In genomic region chr5:132687995-132688394, GRCh38 we compare ENCODE assay signal across 10 cellular contexts. TPM values are rescaled to one million over a fixed set of nuclear protein-coding genes. Genes with fewer than 3 reads are reported as not detected.
A peak's percentile ranks its signal among the peaks of the same experiment; 100 is the strongest.
DNase-seq lines count a peak whose midpoint lies in the region; ATAC-seq, FAIRE-seq and TF ChIP-seq lines count a peak whose summit lies in the region.
"Had no signal": no experiment of that assay in that cellular context is flagged by ENCODE, and none has a peak within 500 bp of the region (broad histone marks: within the 10 kb centered on the region; RNA-seq: fewer than 3 reads in every experiment).

No MANE protein-coding gene starts in this region.

- H3K4me1 ChIP-seq in HepG2 (ENCODE audit: insufficient read depth, low read length) = no peaks in the 10 kb centered on the region

- no peak overlapping the region for H3K4me3 Mint-ChIP-seq in activated CD4-positive, alpha-beta memory T cell treated with anti-CD3 and anti-CD28 coated beads, Interleukin-2, amount 10 ng/mL, durations not matched to agents 7 days and 5 days

- no peak for ATAC-seq in HepG2

- no peaks in the 10 kb centered on the region for H3K9me3 ChIP-seq in HepG2 (ENCODE audit: low read length)

- FAIRE-seq in HepG2 (lab: Jason Lieb, UNC) = no peak
- FAIRE-seq: A204.1 had no signal

- in situ Hi-C loops in HepG2 (cut with HindIII; ENCODE audit: extremely low pct_ligation_motif_present, low pct_unique_long_range_greater_than_20kb) = no loop called here

- H3K27me3 ChIP-seq in HepG2 (ENCODE audit: control insufficient read depth in 1 of 2, insufficient read depth in 2 of 2, low read length in 2 of 2) = no peaks in the 10 kb centered on the region
- H3K27me3 ChIP-seq: hepatocyte had no signal

- H3K4me3 ChIP-seq in HepG2 (replicated peaks in 1 of 3; ENCODE audit: insufficient read depth in 1 of 3, low read depth in 2 of 3, low read length in 3 of 3) = no peak overlapping the region
- H3K4me3 ChIP-seq: hepatocyte had no signal

- POLR2A ChIA-PET in activated CD4-positive, alpha-beta memory T cell treated with anti-CD3 and anti-CD28 coated beads, Interleukin-2, amount 10 ng/mL, durations not matched to agents 7 days and 5 days (lab: Charles Lee) = interaction anchor here (1.0 to 2.6 kb wide), 9 partner anchors 9 to 190 kb away, joined by 3 to 16 read pairs (median 3); partner anchors contain the start of genes CCNI2, IL13 and IL4
- POLR2A ChIA-PET in HepG2 (lab: Yijun Ruan, JAX) = no interaction called here

- no peak overlapping the region for H2AFZ ChIP-seq in HepG2 (ENCODE audit: low read length)
- H2AFZ ChIP-seq: hepatocyte had no signal

- no peak overlapping the region for H3K4me2 ChIP-seq in HepG2 (ENCODE audit: low read depth, low read length)
- H3K4me2 ChIP-seq: hepatocyte had no signal

- H3K27me3 Mint-ChIP-seq in activated CD4-positive, alpha-beta memory T cell treated with anti-CD3 and anti-CD28 coated beads, Interleukin-2, amount 10 ng/mL, durations not matched to agents 7 days and 5 days = peaks cover 4% of the 10 kb centered on the region

- intact Hi-C loops in HepG2 (cut with micrococcal nuclease; ENCODE audit: unreplicated experiment) = no loop called here

- H3K4me1 Mint-ChIP-seq in activated CD4-positive, alpha-beta memory T cell treated with anti-CD3 and anti-CD28 coated beads, Interleukin-2, amount 10 ng/mL, durations not matched to agents 7 days and 5 days = peaks cover 55% of the 10 kb centered on the region

- TF ChIP-seq POLR2A in HepG2 (IDR thresholded peaks at IDR 0.05; ENCODE audit: insufficient read depth in 1 of 2, low read depth in 2 of 2, low read length in 2 of 2) = no peak

- TF ChIP-seq RAD21 in HepG2 (CRISPR knock-in tag; IDR thresholded peaks at IDR 0.05) = no peak

- peak overlapping the region; percentile 83 for H3K27ac Mint-ChIP-seq in activated CD4-positive, alpha-beta memory T cell treated with anti-CD3 and anti-CD28 coated beads, Interleukin-2, amount 10 ng/mL, durations not matched to agents 7 days and 5 days

- no peaks in the 10 kb centered on the region for H3K36me3 ChIP-seq in HepG2 (replicated peaks in 1 of 2; ENCODE audit: control insufficient read depth in 1 of 2, insufficient read depth in 2 of 2, low read length in 2 of 2)

- no peak for TF ChIP-seq CTCF in HepG2 (CRISPR knock-in tag; IDR thresholded peaks at IDR 0.05)

- H3K9me3 Mint-ChIP-seq in activated CD4-positive, alpha-beta memory T cell treated with anti-CD3 and anti-CD28 coated beads, Interleukin-2, amount 10 ng/mL, durations not matched to agents 7 days and 5 days = no peaks in the 10 kb centered on the region

- no peaks in the 10 kb centered on the region for H3K79me2 ChIP-seq in HepG2 (ENCODE audit: insufficient read depth, low read length)
- H3K79me2 ChIP-seq: hepatocyte had no signal

- H3K9ac ChIP-seq in HepG2 (ENCODE audit: insufficient read depth, low read depth, low read length) = no peak overlapping the region

- H4K20me1 ChIP-seq in HepG2 (ENCODE audit: insufficient read depth, low read length) = no peaks in the 10 kb centered on the region

- BruUV-seq in HepG2 (replicated peaks; lab: Mats Ljungman, UMichigan) = no TSS peak

- TF ChIP-seq EP300 in HepG2 (IDR thresholded peaks at IDR 0.05; ENCODE audit: low read depth in 2 of 2, low read length in 2 of 2) (no peak), HepG2 (CRISPR knock-in tag; IDR thresholded peaks at IDR 0.05; ENCODE audit: borderline replicate concordance) (no peak)

- 76% methylated on average over 5 of the region's 5 CpGs for WGBS in HepG2 (ENCODE audit: low lambda C conversion rate)

- CTCF ChIA-PET in activated CD4-positive, alpha-beta memory T cell treated with anti-CD3 and anti-CD28 coated beads, Interleukin-2, amount 10 ng/mL, durations not matched to agents 7 days and 5 days (lab: Charles Lee) = interaction anchor here (1.4 kb wide), 1 partner anchor 59 kb away, joined by 3 read pairs; the partner anchor contains the start of gene CCNI2
- CTCF ChIA-PET in HepG2 (lab: Yijun Ruan, JAX; ENCODE audit: low intra/inter-chr PET ratio, low total read pairs) = no interaction called here

- H3K36me3 Mint-ChIP-seq in activated CD4-positive, alpha-beta memory T cell treated with anti-CD3 and anti-CD28 coated beads, Interleukin-2, amount 10 ng/mL, durations not matched to agents 7 days and 5 days (ENCODE audit: low read depth) = peaks cover 13% of the 10 kb centered on the region

- H3K27ac ChIP-seq in HepG2 (ENCODE audit: extremely low read length, insufficient read depth, low read length) = no peak overlapping the region
- H3K27ac ChIP-seq: hepatocyte had no signal

- peak; percentile 61 for DNase-seq in activated CD8-positive, alpha-beta memory T cell treated with anti-CD3 and anti-CD28 coated beads for 24 hours
- no peak for DNase-seq in activated CD8-positive, alpha-beta memory T cell treated with anti-CD3 and anti-CD28 coated beads, Interleukin-2, amount 50 U/mL, for 48 hours
- DNase-seq in activated CD4-positive, alpha-beta memory T cell treated with anti-CD3 and anti-CD28 coated beads, Interleukin-2, amount 10 ng/mL, durations not matched to agents 7 days and 5 days = peak; percentile 63
- DNase-seq in stimulated activated CD8-positive, alpha-beta memory T cell treated with anti-CD3 and anti-CD28 coated beads, Interleukin-12 subunit alpha, Interleukin-12 subunit beta, amount 100 ng/mL, for 1 hour (ENCODE audit: low read depth) = peak; percentile 25
- DNase-seq in HepG2 (ENCODE audit: low spot score) (no peak), NCI-H1694 (lab: John Stamatoyannopoulos, UW) (no peak)
- DNase-seq: midbrain, NCI-H510A treated with DMSO at 0.1 percent for 48 hours had no signal

RNA-seq across cellular contexts. Expression of gene IL4, which starts 14.2 kb away (rescaled TPM):
- total RNA-seq in activated CD4-positive, alpha-beta memory T cell treated with anti-CD3 and anti-CD28 coated beads, Interleukin-2, amount 10 ng/mL, durations not matched to agents 7 days and 5 days = 10 to 100 TPM in 1 of 2 experiments, 1 to 10 TPM in 1; 7.4 to 12.6 TPM
- not detected in 2 replicates for total RNA-seq in HepG2 (2016; rRNA removed; fragmentation: Illumina TruSeq; extraction: Trizol)
- not detected in 2 replicates for total RNA-seq in HepG2 (2016; cell fraction: cytosol; rRNA removed; fragmentation: Illumina TruSeq; extraction: Trizol; ENCODE audit: low read depth)
- not detected in 2 replicates for total RNA-seq in HepG2 (2016; cell fraction: insoluble cytoplasmic fraction; rRNA removed; fragmentation: Illumina TruSeq; extraction: Trizol)
- total RNA-seq in HepG2 (2016; cell fraction: membrane; rRNA removed; fragmentation: Illumina TruSeq; extraction: Trizol) = not detected in 2 replicates
- not detected in 2 replicates for total RNA-seq in HepG2 (2016; cell fraction: nucleus; rRNA removed; fragmentation: Illumina TruSeq; extraction: Trizol)
- polyA plus RNA-seq in HepG2 (2011; rRNA removed) = not detected in 2 replicates
- polyA plus RNA-seq in HepG2 (2011; cell fraction: cytosol; rRNA removed) = not detected in 2 replicates
- polyA plus RNA-seq in HepG2 (2011; cell fraction: nucleus; rRNA removed) = not detected in 2 replicates
- not detected in 2 replicates for polyA plus RNA-seq in HepG2 (2012)
- polyA plus RNA-seq in HepG2 (2016; cell fraction: cytosol; fragmentation: Illumina TruSeq; extraction: Trizol; ENCODE audit: low read depth) = not detected in 2 replicates
- polyA plus RNA-seq in HepG2 (2016; cell fraction: insoluble cytoplasmic fraction; fragmentation: Illumina TruSeq; extraction: Trizol; ENCODE audit: low read depth) = not detected in 2 replicates
- not detected in 2 replicates for polyA plus RNA-seq in HepG2 (2016; cell fraction: membrane; fragmentation: Illumina TruSeq; extraction: Trizol; ENCODE audit: low read depth)
- not detected in 2 replicates for polyA plus RNA-seq in HepG2 (2016; cell fraction: nucleus; fragmentation: Illumina TruSeq; extraction: Trizol; ENCODE audit: insufficient read depth, low read depth)
- not detected in 2 replicates for polyA minus RNA-seq in HepG2 (2011; rRNA and poly(A)+ RNA removed; ENCODE audit: low replicate concordance)
- polyA minus RNA-seq in HepG2 (2011; cell fraction: cytosol; rRNA and poly(A)+ RNA removed) = not detected in 2 replicates
- polyA minus RNA-seq in HepG2 (2011; cell fraction: nucleus; rRNA and poly(A)+ RNA removed) = not detected in 2 replicates
- total RNA-seq: hepatocyte had no signal
- polyA plus RNA-seq: hepatocyte had no signal

RNA-seq across cellular contexts. Expression of gene IL13, which starts 30.0 kb away (rescaled TPM):
- 10 to 100 TPM; 32.9 to 36.6 TPM for total RNA-seq in activated CD4-positive, alpha-beta memory T cell treated with anti-CD3 and anti-CD28 coated beads, Interleukin-2, amount 10 ng/mL, durations not matched to agents 7 days and 5 days
- not detected in 2 replicates for total RNA-seq in HepG2 (2016; rRNA removed; fragmentation: Illumina TruSeq; extraction: Trizol)
- total RNA-seq in HepG2 (2016; cell fraction: cytosol; rRNA removed; fragmentation: Illumina TruSeq; extraction: Trizol; ENCODE audit: low read depth) = not detected in 2 replicates
- total RNA-seq in HepG2 (2016; cell fraction: insoluble cytoplasmic fraction; rRNA removed; fragmentation: Illumina TruSeq; extraction: Trizol) = not detected in 2 replicates
- not detected in 2 replicates for total RNA-seq in HepG2 (2016; cell fraction: membrane; rRNA removed; fragmentation: Illumina TruSeq; extraction: Trizol)
- total RNA-seq in HepG2 (2016; cell fraction: nucleus; rRNA removed; fragmentation: Illumina TruSeq; extraction: Trizol) = not detected in 2 replicates
- 0.05 TPM in 1 of 2 replicates, not detected in the other for polyA plus RNA-seq in HepG2 (2011; rRNA removed)
- polyA plus RNA-seq in HepG2 (2011; cell fraction: cytosol; rRNA removed) = 0.06 TPM in 1 of 2 replicates, not detected in the other
- 0.09 and 0.14 TPM in 2 replicates for polyA plus RNA-seq in HepG2 (2011; cell fraction: nucleus; rRNA removed)
- not detected in 2 replicates for polyA plus RNA-seq in HepG2 (2012)
- not detected in 2 replicates for polyA plus RNA-seq in HepG2 (2016; cell fraction: cytosol; fragmentation: Illumina TruSeq; extraction: Trizol; ENCODE audit: low read depth)
- not detected in 2 replicates for polyA plus RNA-seq in HepG2 (2016; cell fraction: insoluble cytoplasmic fraction; fragmentation: Illumina TruSeq; extraction: Trizol; ENCODE audit: low read depth)
- polyA plus RNA-seq in HepG2 (2016; cell fraction: membrane; fragmentation: Illumina TruSeq; extraction: Trizol; ENCODE audit: low read depth) = not detected in 2 replicates
- polyA plus RNA-seq in HepG2 (2016; cell fraction: nucleus; fragmentation: Illumina TruSeq; extraction: Trizol; ENCODE audit: insufficient read depth, low read depth) = not detected in 2 replicates
- 1.0 TPM in 1 of 2 replicates, not detected in the other for polyA minus RNA-seq in HepG2 (2011; rRNA and poly(A)+ RNA removed; ENCODE audit: low replicate concordance)
- polyA minus RNA-seq in HepG2 (2011; cell fraction: cytosol; rRNA and poly(A)+ RNA removed) = not detected in 2 replicates
- not detected in 2 replicates for polyA minus RNA-seq in HepG2 (2011; cell fraction: nucleus; rRNA and poly(A)+ RNA removed)
- total RNA-seq: hepatocyte had no signal
- polyA plus RNA-seq: hepatocyte had no signal

RNA-seq across cellular contexts. Expression of gene KIF3A, which starts 49.4 kb away (rescaled TPM):
- total RNA-seq in activated CD4-positive, alpha-beta memory T cell treated with anti-CD3 and anti-CD28 coated beads, Interleukin-2, amount 10 ng/mL, durations not matched to agents 7 days and 5 days = 10 to 100 TPM; 16.2 to 19.3 TPM
- total RNA-seq in HepG2 (2016; rRNA removed; fragmentation: Illumina TruSeq; extraction: Trizol) = 8.4 and 11.3 TPM in 2 replicates
- total RNA-seq in HepG2 (2016; cell fraction: cytosol; rRNA removed; fragmentation: Illumina TruSeq; extraction: Trizol; ENCODE audit: low read depth) = 2.8 and 3.1 TPM in 2 replicates
- 7.5 and 11.1 TPM in 2 replicates for total RNA-seq in HepG2 (2016; cell fraction: insoluble cytoplasmic fraction; rRNA removed; fragmentation: Illumina TruSeq; extraction: Trizol)
- 1.5 and 2.4 TPM in 2 replicates for total RNA-seq in HepG2 (2016; cell fraction: membrane; rRNA removed; fragmentation: Illumina TruSeq; extraction: Trizol)
- total RNA-seq in HepG2 (2016; cell fraction: nucleus; rRNA removed; fragmentation: Illumina TruSeq; extraction: Trizol) = 7.2 and 8.7 TPM in 2 replicates
- 2.3 TPM in 2 replicates for polyA plus RNA-seq in HepG2 (2011; rRNA removed)
- polyA plus RNA-seq in HepG2 (2011; cell fraction: cytosol; rRNA removed) = 0.91 and 1.5 TPM in 2 replicates
- polyA plus RNA-seq in HepG2 (2011; cell fraction: nucleus; rRNA removed) = 2.0 and 3.9 TPM in 2 replicates
- polyA plus RNA-seq in HepG2 (2012) = 3.5 and 4.3 TPM in 2 replicates
- 0.07 and 0.16 TPM in 2 replicates for polyA plus RNA-seq in HepG2 (2016; cell fraction: cytosol; fragmentation: Illumina TruSeq; extraction: Trizol; ENCODE audit: low read depth)
- 5.7 and 6.8 TPM in 2 replicates for polyA plus RNA-seq in HepG2 (2016; cell fraction: insoluble cytoplasmic fraction; fragmentation: Illumina TruSeq; extraction: Trizol; ENCODE audit: low read depth)
- polyA plus RNA-seq in HepG2 (2016; cell fraction: membrane; fragmentation: Illumina TruSeq; extraction: Trizol; ENCODE audit: low read depth) = 0.19 and 0.44 TPM in 2 replicates
- 7.8 and 14.1 TPM in 2 replicates for polyA plus RNA-seq in HepG2 (2016; cell fraction: nucleus; fragmentation: Illumina TruSeq; extraction: Trizol; ENCODE audit: insufficient read depth, low read depth)
- polyA minus RNA-seq in HepG2 (2011; rRNA and poly(A)+ RNA removed; ENCODE audit: low replicate concordance) = 0.86 and 1.3 TPM in 2 replicates
- 1.4 and 4.2 TPM in 2 replicates for polyA minus RNA-seq in HepG2 (2011; cell fraction: cytosol; rRNA and poly(A)+ RNA removed)
- polyA minus RNA-seq in HepG2 (2011; cell fraction: nucleus; rRNA and poly(A)+ RNA removed) = 9.7 TPM in 2 replicates

RNA-seq across cellular contexts. Expression of gene CCNI2, which starts 59.2 kb away (rescaled TPM):
- total RNA-seq in activated CD4-positive, alpha-beta memory T cell treated with anti-CD3 and anti-CD28 coated beads, Interleukin-2, amount 10 ng/mL, durations not matched to agents 7 days and 5 days = 1 to 10 TPM; 6.4 to 6.7 TPM
- total RNA-seq in HepG2 (2016; rRNA removed; fragmentation: Illumina TruSeq; extraction: Trizol) = not detected in 2 replicates
- not detected in 2 replicates for total RNA-seq in HepG2 (2016; cell fraction: cytosol; rRNA removed; fragmentation: Illumina TruSeq; extraction: Trizol; ENCODE audit: low read depth)
- total RNA-seq in HepG2 (2016; cell fraction: insoluble cytoplasmic fraction; rRNA removed; fragmentation: Illumina TruSeq; extraction: Trizol) = not detected in 2 replicates
- not detected in 2 replicates for total RNA-seq in HepG2 (2016; cell fraction: membrane; rRNA removed; fragmentation: Illumina TruSeq; extraction: Trizol)
- not detected in 2 replicates for total RNA-seq in HepG2 (2016; cell fraction: nucleus; rRNA removed; fragmentation: Illumina TruSeq; extraction: Trizol)
- 0.03 TPM in 1 of 2 replicates, not detected in the other for polyA plus RNA-seq in HepG2 (2011; rRNA removed)
- polyA plus RNA-seq in HepG2 (2011; cell fraction: cytosol; rRNA removed) = not detected in 2 replicates
- polyA plus RNA-seq in HepG2 (2011; cell fraction: nucleus; rRNA removed) = not detected in 2 replicates
- polyA plus RNA-seq in HepG2 (2012) = 0.86 and 1.2 TPM in 2 replicates
- polyA plus RNA-seq in HepG2 (2016; cell fraction: cytosol; fragmentation: Illumina TruSeq; extraction: Trizol; ENCODE audit: low read depth) = not detected in 2 replicates
- not detected in 2 replicates for polyA plus RNA-seq in HepG2 (2016; cell fraction: insoluble cytoplasmic fraction; fragmentation: Illumina TruSeq; extraction: Trizol; ENCODE audit: low read depth)
- not detected in 2 replicates for polyA plus RNA-seq in HepG2 (2016; cell fraction: membrane; fragmentation: Illumina TruSeq; extraction: Trizol; ENCODE audit: low read depth)
- not detected in 2 replicates for polyA plus RNA-seq in HepG2 (2016; cell fraction: nucleus; fragmentation: Illumina TruSeq; extraction: Trizol; ENCODE audit: insufficient read depth, low read depth)
- polyA minus RNA-seq in HepG2 (2011; rRNA and poly(A)+ RNA removed; ENCODE audit: low replicate concordance) = not detected in 2 replicates
- polyA minus RNA-seq in HepG2 (2011; cell fraction: cytosol; rRNA and poly(A)+ RNA removed) = not detected in 2 replicates
- not detected in 2 replicates for polyA minus RNA-seq in HepG2 (2011; cell fraction: nucleus; rRNA and poly(A)+ RNA removed)

Comparison
In these comparisons a context has a peak if more than half of its experiments do, and no peak if none do; other contexts are left out.
1. DNase-seq: peak in activated CD8-positive, alpha-beta memory T cell treated with anti-CD3 and anti-CD28 coated beads for 24 hours (single experiment), activated CD4-positive, alpha-beta memory T cell treated with anti-CD3 and anti-CD28 coated beads, Interleukin-2, amount 10 ng/mL, durations not matched to agents 7 days and 5 days (single experiment) and stimulated activated CD8-positive, alpha-beta memory T cell treated with anti-CD3 and anti-CD28 coated beads, Interleukin-12 subunit alpha, Interleukin-12 subunit beta, amount 100 ng/mL, for 1 hour (single experiment); none in activated CD8-positive, alpha-beta memory T cell treated with anti-CD3 and anti-CD28 coated beads, Interleukin-2, amount 50 U/mL, for 48 hours (single experiment), HepG2 (single experiment) and NCI-H1694 (single experiment).
2. RNA of gene IL4, which starts 14.2 kb away (total RNA-seq): 7.4 to 12.6 TPM in activated CD4-positive, alpha-beta memory T cell treated with anti-CD3 and anti-CD28 coated beads, Interleukin-2, amount 10 ng/mL, durations not matched to agents 7 days and 5 days; not detected in HepG2; every median in the first group is over 4 times any median in the second.
3. RNA of gene IL13, which starts 30.0 kb away (total RNA-seq): 32.9 to 36.6 TPM in activated CD4-positive, alpha-beta memory T cell treated with anti-CD3 and anti-CD28 coated beads, Interleukin-2, amount 10 ng/mL, durations not matched to agents 7 days and 5 days; not detected in HepG2; every median in the first group is over 10 times any median in the second.